Comparison of ENCODE assay signal across 27 cellular contexts in genomic region chr11:103053997-103054396, GRCh38.
"Had no signal": no experiment of that assay in that cellular context is flagged by ENCODE, and none has a peak within 500 bp of the region (broad histone marks: within the 10 kb centered on the region; RNA-seq: fewer than 3 reads in every experiment).

No MANE protein-coding gene starts in this region.

- H3K9me3 ChIP-seq: colonic mucosa, esophagus squamous epithelium, gastroesophageal sphincter, heart left ventricle, left ventricle myocardium inferior, lower lobe of right lung had no signal

- H3K36me3 ChIP-seq: colonic mucosa, left ventricle myocardium inferior had no signal

- H3K27me3 ChIP-seq: colonic mucosa, esophagus squamous epithelium, foreskin keratinocyte, gastroesophageal sphincter, heart left ventricle, hepatocyte had no signal

- H3K4me1 ChIP-seq: colonic mucosa, esophagus squamous epithelium, foreskin keratinocyte, gastroesophageal sphincter, heart left ventricle, left ventricle myocardium inferior, lower lobe of right lung had no signal

- H3K27ac ChIP-seq: colonic mucosa, epithelial cell of prostate, esophagus squamous epithelium, foreskin keratinocyte, gastroesophageal sphincter, heart left ventricle, hepatocyte, left ventricle myocardium inferior, lower lobe of right lung had no signal

- ATAC-seq: effector memory CD8-positive, alpha-beta T cell; esophagus mucosa; foreskin keratinocyte; gastroesophageal sphincter; heart left ventricle; left colon; left lobe of liver; lower lobe of right lung; naive thymus-derived CD4-positive, alpha-beta T cell had no signal

- H3K4me3 ChIP-seq: colonic mucosa, esophagus squamous epithelium, gastroesophageal sphincter, heart left ventricle, hepatocyte, left ventricle myocardium inferior, lower lobe of right lung had no signal

- FAIRE-seq: endometrium, frontal cortex had no signal

- DNase-seq: colonic mucosa; cortex of kidney; effector CD8-positive, alpha-beta T cell; effector memory CD8-positive, alpha-beta T cell; endodermal cell; erythroblast; esophagus squamous epithelium; foreskin keratinocyte; heart left ventricle; hypothalamus; immature natural killer cell; islet precursor cell; kidney; kidney glomerular epithelial cell; left colon; left ventricle myocardium inferior; lower lobe of right lung; mesendoderm; midbrain; naive thymus-derived CD4-positive, alpha-beta T cell had no signal
